Comparison of ENCODE assay signal across 12 cellular contexts in genomic region chr3:128620268-128620691, GRCh38. TPM values are rescaled to one million over a fixed set of nuclear protein-coding genes. Genes with fewer than 3 reads are reported as not detected.
DNase-seq lines count a peak whose midpoint lies in the region; ATAC-seq and TF ChIP-seq lines count a peak whose summit lies in the region.
"Had no signal": no experiment of that assay in that cellular context is flagged by ENCODE, and none has a peak within 500 bp of the region (broad histone marks: within the 10 kb centered on the region; RNA-seq: fewer than 3 reads in every experiment).

No MANE protein-coding gene starts in this region.

- H3K9me3 Mint-ChIP-seq in Calu3 (ENCODE audit: low read depth, unreplicated experiment) = no peaks in the 10 kb centered on the region
- no peaks in the 10 kb centered on the region for H3K9me3 Mint-ChIP-seq in nephron progenitor cell

- H3K36me3 Mint-ChIP-seq in Calu3 (ENCODE audit: insufficient read depth, unreplicated experiment) (peaks cover 97% of the 10 kb centered on the region), nephron progenitor cell (ENCODE audit: low read depth) (peaks cover 52% of the 10 kb centered on the region)

- H3K4me3 Mint-ChIP-seq in Calu3 (ENCODE audit: low read depth, unreplicated experiment) (no peak overlapping the region), nephron progenitor cell (no peak overlapping the region)

- H3K9me3 ChIP-seq in RWPE2 (ENCODE audit: severe bottlenecking) = no peaks in the 10 kb centered on the region
- H3K9me3 ChIP-seq in adrenal gland (replicated peaks in 1 of 3) = no peaks in the 10 kb centered on the region
- H3K9me3 ChIP-seq: esophagus squamous epithelium, testis had no signal

- intact Hi-C loops in Calu3 (cut with micrococcal nuclease; ENCODE audit: unreplicated experiment) (no loop called here), adrenal gland (cut with DNase I) (no loop called here)

- TF ChIP-seq POLR2A in adrenal gland (IDR thresholded peaks at IDR 0.05) = no peak

- H3K36me3 ChIP-seq in RWPE2 (ENCODE audit: low read depth) (peaks cover 77% of the 10 kb centered on the region), adrenal gland (replicated peaks in 1 of 2) (peaks cover 0 to 42% of the 10 kb centered on the region in 2 donors)

- H3K27me3 Mint-ChIP-seq in Calu3 (ENCODE audit: unreplicated experiment) (no peaks in the 10 kb centered on the region), nephron progenitor cell (ENCODE audit: low read depth, poor library complexity) (no peaks in the 10 kb centered on the region)

- H3K27ac ChIP-seq in 22Rv1 (peak overlapping the region; percentile 84; the same call in 1 of the 2 replicates), RWPE2 (ENCODE audit: poor library complexity, severe bottlenecking) (peak overlapping the region; percentile 26), epithelial cell of prostate (peak overlapping the region; percentile 76), adrenal gland (peak overlapping the region in 1 of 5 donors; percentile 32)
- H3K27ac ChIP-seq: esophagus squamous epithelium, testis had no signal

- no TSS peak for BruUV-seq in Calu3 (replicated peaks; lab: Mats Ljungman, UMichigan)

- peaks cover 28% of the 10 kb centered on the region for H3K4me1 Mint-ChIP-seq in Calu3 (ENCODE audit: low read depth, unreplicated experiment)
- peaks cover 21% of the 10 kb centered on the region for H3K4me1 Mint-ChIP-seq in nephron progenitor cell

- peaks cover 13% of the 10 kb centered on the region for H3K4me1 ChIP-seq in RWPE2 (ENCODE audit: insufficient read depth, poor library complexity, severe bottlenecking)
- peaks cover 21 to 42% of the 10 kb centered on the region in 2 donors for H3K4me1 ChIP-seq in adrenal gland (replicated peaks in 1 of 2)

- H3K27me3 ChIP-seq in RWPE2 (ENCODE audit: insufficient read depth, poor library complexity, severe bottlenecking) (no peaks in the 10 kb centered on the region), adrenal gland (no peaks in the 10 kb centered on the region)
- H3K27me3 ChIP-seq: esophagus squamous epithelium, testis had no signal

- peak; percentile 41 for DNase-seq in Calu3
- no peak for DNase-seq in RWPE2 (ENCODE audit: low spot score)
- no peak for DNase-seq in epithelial cell of prostate (ENCODE audit: low read depth, low spot score)
- DNase-seq in NCI-H1092 (lab: John Stamatoyannopoulos, UW) = no peak
- DNase-seq in adrenal gland = no peak
- DNase-seq in nephron progenitor cell = no peak
- no peak for DNase-seq in cerebellar nuclear complex (lab: John Stamatoyannopoulos, UW)
- DNase-seq: esophagus squamous epithelium; NCI-H1105 treated with DMSO at 0.1 percent for 48 hours; stimulated activated CD4-positive, alpha-beta T cell treated with anti-CD3 and anti-CD28 coated beads, Interleukin-2, amount 100 ng/mL, for 48 hours; testis had no signal

- WGBS in adrenal gland, 4 donors = 85 to 92% (median 89%) methylated on average over 6 to 9 of the region's 9 CpGs

- no peak overlapping the region for H3K4me3 ChIP-seq in RWPE2 (ENCODE audit: severe bottlenecking)
- H3K4me3 ChIP-seq in adrenal gland = no peak overlapping the region
- H3K4me3 ChIP-seq: esophagus squamous epithelium, testis had no signal

- TF ChIP-seq CTCF in 22Rv1 (IDR thresholded peaks at IDR 0.05) (no peak), Calu3 (IDR thresholded peaks at IDR 0.05; ENCODE audit: unreplicated experiment) (peak; percentile 17), RWPE2 (IDR thresholded peaks at IDR 0.05; ENCODE audit: poor library complexity, severe bottlenecking) (no peak), adrenal gland (IDR thresholded peaks at IDR 0.05) (no peak), nephron progenitor cell (IDR thresholded peaks at IDR 0.05) (no peak)

- no peak for ATAC-seq in RWPE2 (ENCODE audit: low read depth)

- H3K27ac Mint-ChIP-seq in Calu3 (ENCODE audit: unreplicated experiment) (no peak overlapping the region), nephron progenitor cell (no peak overlapping the region)

- CTCF ChIA-PET in Calu3 (lab: Charles Lee) = no interaction called here

RNA-seq across cellular contexts. Expression of gene RPN1, which starts 30.3 kb away (rescaled TPM):
- total RNA-seq in Calu3 (2022) (449 and 474 TPM in 2 replicates), adrenal gland (100 to 1,000 TPM; 136 to 299 (median 227) TPM)
- polyA plus RNA-seq in adrenal gland = 100 to 1,000 TPM in 1 of 3 donors, 10 to 100 TPM in 2; 35.9 to 280 (median 92.1) TPM
